Comparison of ENCODE assay signal across 19 cellular contexts in the genomic region with DNA sequence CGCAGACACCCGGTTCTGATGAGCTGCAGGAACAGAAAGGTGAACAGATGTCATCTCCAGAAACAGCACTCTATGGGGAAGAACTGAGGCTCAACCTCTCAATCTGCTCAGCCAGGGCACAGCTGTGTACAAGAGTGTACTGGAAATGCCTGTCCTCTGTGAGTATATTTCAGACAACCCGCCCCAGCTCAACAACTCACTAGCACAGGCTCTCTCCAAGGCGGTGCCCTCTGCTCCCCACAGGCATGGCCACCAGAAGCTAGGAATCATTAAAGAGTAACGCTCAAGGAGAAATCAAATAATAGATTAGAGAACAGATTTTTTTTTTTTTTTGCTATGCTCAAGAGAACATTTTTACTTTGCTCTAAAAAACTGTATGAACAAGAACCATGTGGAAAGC. TPM values are rescaled to one million over a fixed set of nuclear protein-coding genes. Genes with fewer than 3 reads are reported as not detected.
A peak's percentile ranks its signal among the peaks of the same experiment; 100 is the strongest.
DNase-seq lines count a peak whose midpoint lies in the region; ATAC-seq and TF ChIP-seq lines count a peak whose summit lies in the region.
"Had no signal": no experiment of that assay in that cellular context is flagged by ENCODE, and none has a peak within 500 bp of the region (broad histone marks: within the 10 kb centered on the region; RNA-seq: fewer than 3 reads in every experiment).

No MANE protein-coding gene starts in this region.

- H3K4me1 ChIP-seq in neutrophil (ENCODE audit: control insufficient read depth in 1 of 2, insufficient read depth in 1 of 2, low read depth in 1 of 2, low read length in 1 of 2) = no peaks in the 10 kb centered on the region
- H3K4me1 ChIP-seq: A549 had no signal

- H3K9me3 Mint-ChIP-seq in activated CD4-positive, alpha-beta memory T cell treated with anti-CD3 and anti-CD28 coated beads, Interleukin-2, amount 10 ng/mL, durations not matched to agents 7 days and 5 days = no peaks in the 10 kb centered on the region
- no peaks in the 10 kb centered on the region for H3K9me3 Mint-ChIP-seq in activated CD4-positive, alpha-beta memory T cell treated with anti-CD3 and anti-CD28 coated beads for 36 hours
- no peaks in the 10 kb centered on the region for H3K9me3 Mint-ChIP-seq in glutamatergic neuron (ENCODE audit: unreplicated experiment)
- H3K9me3 Mint-ChIP-seq: CD8-positive, alpha-beta T cell had no signal

- peaks cover 45% of the 10 kb centered on the region for H3K36me3 ChIP-seq in neutrophil

- no peaks in the 10 kb centered on the region for H3K27me3 ChIP-seq in neutrophil
- H3K27me3 ChIP-seq: BLaER1, Peyer's patch had no signal

- peak overlapping the region; percentile 42 for H3K27ac Mint-ChIP-seq in activated CD4-positive, alpha-beta memory T cell treated with anti-CD3 and anti-CD28 coated beads, Interleukin-2, amount 10 ng/mL, durations not matched to agents 7 days and 5 days
- no peak overlapping the region for H3K27ac Mint-ChIP-seq in activated CD4-positive, alpha-beta memory T cell treated with anti-CD3 and anti-CD28 coated beads for 36 hours
- H3K27ac Mint-ChIP-seq in glutamatergic neuron (ENCODE audit: unreplicated experiment) = peak overlapping the region; percentile 89
- H3K27ac Mint-ChIP-seq: CD8-positive, alpha-beta T cell had no signal

- TF ChIP-seq CTCF in glutamatergic neuron (IDR thresholded peaks at IDR 0.05; ENCODE audit: partially characterized antibody, unreplicated experiment) (no peak), neutrophil (IDR thresholded peaks at IDR 0.05) (no peak)

- intact Hi-C loops in activated CD4-positive, alpha-beta memory T cell treated with anti-CD3 and anti-CD28 coated beads for 36 hours (cut with micrococcal nuclease) = no loop called here

- H3K27me3 Mint-ChIP-seq in activated CD4-positive, alpha-beta memory T cell treated with anti-CD3 and anti-CD28 coated beads, Interleukin-2, amount 10 ng/mL, durations not matched to agents 7 days and 5 days = no peaks in the 10 kb centered on the region
- H3K27me3 Mint-ChIP-seq in activated CD4-positive, alpha-beta memory T cell treated with anti-CD3 and anti-CD28 coated beads for 36 hours = no peaks in the 10 kb centered on the region
- no peaks in the 10 kb centered on the region for H3K27me3 Mint-ChIP-seq in glutamatergic neuron (ENCODE audit: unreplicated experiment)

- no peak for ATAC-seq in HG03520 (IDR thresholded peaks at IDR 0.05; ENCODE audit: unreplicated experiment)
- ATAC-seq: CD8-positive, alpha-beta T cell had no signal

- DNase-seq in activated CD4-positive, alpha-beta memory T cell treated with anti-CD3 and anti-CD28 coated beads, Interleukin-2, amount 10 ng/mL, durations not matched to agents 7 days and 5 days = no peak
- DNase-seq in activated CD4-positive, alpha-beta memory T cell treated with anti-CD3 and anti-CD28 coated beads for 36 hours = no peak
- DNase-seq in NCI-H1694 (lab: John Stamatoyannopoulos, UW) = peak; percentile 58
- DNase-seq in glutamatergic neuron = peak; percentile 43
- no peak for DNase-seq in SIG-M5 (lab: John Stamatoyannopoulos, UW)
- DNase-seq in MV-4-11 (lab: John Stamatoyannopoulos, UW) = no peak
- DNase-seq: CD8-positive, alpha-beta T cell; DMS79; H7; IMR-90; NCI-H1048; NCI-H1436; NCI-H2029 treated with DMSO at 0.1 percent for 48 hours; NCI-H446 treated with DMSO at 0.1 percent for 48 hours; Peyer's patch had no signal

- H3K4me3 ChIP-seq in neutrophil (ENCODE audit: low read depth in 1 of 2, low read length in 1 of 2) = no peak overlapping the region
- H3K4me3 ChIP-seq: A549, BLaER1, Peyer's patch had no signal

- H3K4me3 Mint-ChIP-seq in activated CD4-positive, alpha-beta memory T cell treated with anti-CD3 and anti-CD28 coated beads, Interleukin-2, amount 10 ng/mL, durations not matched to agents 7 days and 5 days = no peak overlapping the region
- H3K4me3 Mint-ChIP-seq in activated CD4-positive, alpha-beta memory T cell treated with anti-CD3 and anti-CD28 coated beads for 36 hours = no peak overlapping the region
- H3K4me3 Mint-ChIP-seq in glutamatergic neuron (ENCODE audit: unreplicated experiment) = peak overlapping the region; percentile 7
- H3K4me3 Mint-ChIP-seq: CD8-positive, alpha-beta T cell had no signal

- POLR2A ChIA-PET in activated CD4-positive, alpha-beta memory T cell treated with anti-CD3 and anti-CD28 coated beads, Interleukin-2, amount 10 ng/mL, durations not matched to agents 7 days and 5 days (lab: Charles Lee) = no interaction called here
- POLR2A ChIA-PET in activated CD4-positive, alpha-beta memory T cell treated with anti-CD3 and anti-CD28 coated beads for 36 hours (lab: Charles Lee) = no interaction called here

- no peaks in the 10 kb centered on the region for H3K9me3 ChIP-seq in neutrophil
- H3K9me3 ChIP-seq: A549, BLaER1, Peyer's patch had no signal

- CTCF ChIA-PET in activated CD4-positive, alpha-beta memory T cell treated with anti-CD3 and anti-CD28 coated beads, Interleukin-2, amount 10 ng/mL, durations not matched to agents 7 days and 5 days (lab: Charles Lee) = interaction anchor here (0.6 kb wide), 1 partner anchor 23 kb away, joined by 3 read pairs; no protein-coding TSS in a partner anchor
- CTCF ChIA-PET in activated CD4-positive, alpha-beta memory T cell treated with anti-CD3 and anti-CD28 coated beads for 36 hours (lab: Charles Lee) = interaction anchor here (0.6 to 1.4 kb wide), 2 partner anchors 19 to 26 kb away, joined by 3 to 5 read pairs; no protein-coding TSS in a partner anchor

- peaks cover 64% of the 10 kb centered on the region for H3K36me3 Mint-ChIP-seq in activated CD4-positive, alpha-beta memory T cell treated with anti-CD3 and anti-CD28 coated beads, Interleukin-2, amount 10 ng/mL, durations not matched to agents 7 days and 5 days (ENCODE audit: low read depth)
- peaks cover 51% of the 10 kb centered on the region for H3K36me3 Mint-ChIP-seq in activated CD4-positive, alpha-beta memory T cell treated with anti-CD3 and anti-CD28 coated beads for 36 hours
- peaks cover 5% of the 10 kb centered on the region for H3K36me3 Mint-ChIP-seq in glutamatergic neuron (ENCODE audit: unreplicated experiment)

- peaks cover 23% of the 10 kb centered on the region for H3K4me1 Mint-ChIP-seq in activated CD4-positive, alpha-beta memory T cell treated with anti-CD3 and anti-CD28 coated beads, Interleukin-2, amount 10 ng/mL, durations not matched to agents 7 days and 5 days
- peaks cover 21% of the 10 kb centered on the region for H3K4me1 Mint-ChIP-seq in activated CD4-positive, alpha-beta memory T cell treated with anti-CD3 and anti-CD28 coated beads for 36 hours (ENCODE audit: low read depth)
- peaks cover 17% of the 10 kb centered on the region for H3K4me1 Mint-ChIP-seq in glutamatergic neuron (ENCODE audit: low read depth, unreplicated experiment)

- H3K27ac ChIP-seq in neutrophil = peak overlapping the region; percentile 21
- H3K27ac ChIP-seq: A549, BLaER1, Peyer's patch had no signal

RNA-seq across cellular contexts. Expression of gene WDFY1, which starts 43.8 kb away (rescaled TPM):
- total RNA-seq in activated CD4-positive, alpha-beta memory T cell treated with anti-CD3 and anti-CD28 coated beads, Interleukin-2, amount 10 ng/mL, durations not matched to agents 7 days and 5 days = 10 to 100 TPM; 66.2 to 70.9 TPM
- 10 to 100 TPM; 48.7 to 50.1 TPM for total RNA-seq in activated CD4-positive, alpha-beta memory T cell treated with anti-CD3 and anti-CD28 coated beads for 36 hours
- 33.0 TPM for total RNA-seq in glutamatergic neuron (ENCODE audit: unreplicated experiment)

RNA-seq across cellular contexts. Expression of gene MRPL44, which starts 56.0 kb away (rescaled TPM):
- total RNA-seq in activated CD4-positive, alpha-beta memory T cell treated with anti-CD3 and anti-CD28 coated beads, Interleukin-2, amount 10 ng/mL, durations not matched to agents 7 days and 5 days = 10 to 100 TPM; 32.5 to 33.0 TPM
- 10 to 100 TPM; 39.4 to 41.6 TPM for total RNA-seq in activated CD4-positive, alpha-beta memory T cell treated with anti-CD3 and anti-CD28 coated beads for 36 hours
- 37.3 TPM for total RNA-seq in glutamatergic neuron (ENCODE audit: unreplicated experiment)

Comparison
In these comparisons a context has a peak if more than half of its experiments do, and no peak if none do; other contexts are left out.
1. DNase-seq: peak in NCI-H1694 (single experiment) and glutamatergic neuron (single experiment); none in activated CD4-positive, alpha-beta memory T cell treated with anti-CD3 and anti-CD28 coated beads, Interleukin-2, amount 10 ng/mL, durations not matched to agents 7 days and 5 days (single experiment), activated CD4-positive, alpha-beta memory T cell treated with anti-CD3 and anti-CD28 coated beads for 36 hours (single experiment), SIG-M5 (single experiment) and MV-4-11 (single experiment).